Comparison of ENCODE assay signal across 14 cellular contexts in the genomic region with DNA sequence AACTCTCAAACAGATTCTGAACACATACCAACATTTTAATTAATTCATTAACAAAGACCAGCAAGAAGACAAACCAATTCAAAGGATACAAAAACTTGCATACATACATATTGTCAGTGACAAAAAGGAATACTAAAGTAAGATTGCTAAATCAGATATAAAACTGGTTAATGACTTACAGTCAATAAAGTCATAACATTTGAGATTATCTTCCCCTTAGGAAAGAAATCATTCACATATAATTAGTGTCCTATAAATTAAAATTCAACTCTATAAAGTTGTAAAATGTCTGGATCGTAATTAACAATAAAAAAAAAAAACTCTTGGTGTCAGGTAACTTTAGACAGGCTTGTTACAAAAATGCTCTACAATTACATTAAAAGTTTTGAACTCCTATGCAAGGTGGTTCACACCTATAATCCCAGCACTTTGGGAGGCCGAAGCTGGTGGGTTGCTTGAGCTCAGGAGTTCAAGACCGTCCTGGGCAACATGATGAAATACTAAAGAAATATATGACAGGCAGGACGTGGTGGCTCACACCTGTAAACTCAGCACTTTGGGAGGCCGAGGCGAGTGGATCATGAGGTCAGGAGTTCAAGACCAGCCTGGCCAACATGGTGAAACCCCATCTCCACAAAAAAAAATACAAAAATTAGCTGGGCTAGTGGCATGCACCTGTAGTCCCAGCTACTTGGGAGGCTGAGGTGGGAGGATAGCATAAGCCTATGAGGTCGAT. TPM values are rescaled to one million over a fixed set of nuclear protein-coding genes. Genes with fewer than 3 reads are reported as not detected.
DNase-seq lines count a peak whose midpoint lies in the region; ATAC-seq, FAIRE-seq and TF ChIP-seq lines count a peak whose summit lies in the region.
"Had no signal": no experiment of that assay in that cellular context is flagged by ENCODE, and none has a peak within 500 bp of the region (broad histone marks: within the 10 kb centered on the region; RNA-seq: fewer than 3 reads in every experiment).

No MANE protein-coding gene starts in this region.

- no peak overlapping the region for H2BK15ac ChIP-seq in neuronal stem cell (ENCODE audit: low read length)

- no peak overlapping the region for H2BK12ac ChIP-seq in neuronal stem cell (ENCODE audit: low read length)

- CTCF ChIA-PET in RWPE1 (lab: Yijun Ruan, JAX) = interaction anchor here (0.6 to 0.8 kb wide), 2 partner anchors 64 to 111 kb away, joined by 3 read pairs; no protein-coding TSS in a partner anchor

- TF ChIP-seq CTCF in endodermal cell (conservative IDR thresholded peaks at IDR 0.05) (no peak), RWPE1 (conservative IDR thresholded peaks at IDR 0.05; ENCODE audit: low read depth) (no peak)

- no peaks in the 10 kb centered on the region for H3K9me2 ChIP-seq in Karpas-422 (replicated peaks; ENCODE audit: insufficient read depth, low read length)

- no peak overlapping the region for H4K8ac ChIP-seq in neuronal stem cell (ENCODE audit: low read depth, low read length)

- H3K4ac ChIP-seq in neuronal stem cell (ENCODE audit: low read length) = no peak overlapping the region

- no peak overlapping the region for H2BK5ac ChIP-seq in neuronal stem cell (ENCODE audit: low read length)

- H3K9me3 ChIP-seq in endodermal cell (ENCODE audit: control insufficient read depth, low read length) = no peaks in the 10 kb centered on the region
- H3K9me3 ChIP-seq in neuronal stem cell (replicated peaks in 1 of 2; ENCODE audit: control insufficient read depth in 2 of 2, insufficient read depth in 1 of 2, low read depth in 1 of 2, low read length in 2 of 2) = no peaks in the 10 kb centered on the region
- H3K9me3 ChIP-seq in Karpas-422 (ENCODE audit: low read length) = no peaks in the 10 kb centered on the region

- FAIRE-seq in G401.6 (lab: Jason Lieb, UNC) (peak; percentile 55), RCC 7860 (lab: Jason Lieb, UNC) (peak; percentile 5)
- FAIRE-seq: HepG2 had no signal

- no peak overlapping the region for H4K91ac ChIP-seq in neuronal stem cell (ENCODE audit: low read depth, low read length, poor library complexity)

- H3K4me3 Mint-ChIP-seq in endodermal cell = no peak overlapping the region

- WGBS in endodermal cell (ENCODE audit: insufficient coverage in 1 of 2, insufficient read length in 1 of 2), 2 experiments = 93 to 97% methylated on average over 3 to 6 of the region's 7 CpGs
- WGBS in neuronal stem cell (ENCODE audit: extremely low coverage in 2 of 2, insufficient read length in 2 of 2, insufficient replicate concordance in 1 of 2), 2 donors = no CpG with 5 or more reads among the region's 7 CpGs

- no peak overlapping the region for H3K14ac ChIP-seq in neuronal stem cell (ENCODE audit: low read length)

- no peak overlapping the region for H2BK120ac ChIP-seq in neuronal stem cell (ENCODE audit: low read depth, low read length)

- no peak overlapping the region for H3K18ac ChIP-seq in neuronal stem cell (ENCODE audit: low read length)

- no peaks in the 10 kb centered on the region for H3K27me3 Mint-ChIP-seq in endodermal cell (ENCODE audit: insufficient read depth)

- peaks cover 18% of the 10 kb centered on the region for H3K4me1 ChIP-seq in endodermal cell (ENCODE audit: control insufficient read depth, insufficient read depth, low read length)
- peaks cover 5 to 10% of the 10 kb centered on the region in 2 donors for H3K4me1 ChIP-seq in neuronal stem cell (ENCODE audit: control insufficient read depth in 2 of 2, insufficient read depth in 1 of 2, low read depth in 1 of 2, low read length in 2 of 2)
- H3K4me1 ChIP-seq in Karpas-422 (ENCODE audit: low read length) = peaks cover 4% of the 10 kb centered on the region

- POLR2A ChIA-PET in RWPE1 (lab: Yijun Ruan, JAX; ENCODE audit: low non-redundant PET) = no interaction called here

- DNase-seq in RCC 7860 (ENCODE audit: low spot score) = no peak
- DNase-seq in endodermal cell = no peak
- no peak for DNase-seq in neuronal stem cell (ENCODE audit: low spot score)
- no peak for DNase-seq in T-helper 2 cell
- no peak for DNase-seq in Karpas-422
- no peak for DNase-seq in RWPE1 (ENCODE audit: low spot score)
- DNase-seq: AML-193, Kasumi-1, NCI-H1930, NCI-H2171, SIG-M5 had no signal

- H3K79me2 ChIP-seq in Karpas-422 (ENCODE audit: low read length) = no peaks in the 10 kb centered on the region

- H3K36me3 Mint-ChIP-seq in endodermal cell (ENCODE audit: low read depth) = no peaks in the 10 kb centered on the region

- no peaks in the 10 kb centered on the region for H3K27me3 ChIP-seq in endodermal cell (ENCODE audit: control insufficient read depth, insufficient read depth, low read length, poor library complexity, severe bottlenecking)
- H3K27me3 ChIP-seq in neuronal stem cell (ENCODE audit: control insufficient read depth in 3 of 3, insufficient read depth in 3 of 3, low read depth in 1 of 3, low read length in 3 of 3) = peaks cover 0 to 13% (median 0%) of the 10 kb centered on the region in 3 experiments
- H3K27me3 ChIP-seq in Karpas-422 (ENCODE audit: low read length) = no peaks in the 10 kb centered on the region

- no peak overlapping the region for H3K4me2 ChIP-seq in neuronal stem cell (ENCODE audit: insufficient read depth, low read length, poor library complexity, severe bottlenecking)
- no peak overlapping the region for H3K4me2 ChIP-seq in Karpas-422 (ENCODE audit: low read depth, low read length, poor library complexity, severe bottlenecking)

- H3K4me1 Mint-ChIP-seq in endodermal cell = peaks cover 32% of the 10 kb centered on the region

- no peak overlapping the region for H2AFZ ChIP-seq in neuronal stem cell (ENCODE audit: low read length)
- no peak overlapping the region for H2AFZ ChIP-seq in Karpas-422 (ENCODE audit: low read length)

- ATAC-seq in GM18867 (IDR thresholded peaks at IDR 0.05; ENCODE audit: unreplicated experiment) = no peak
- ATAC-seq: HepG2 had no signal

- H3K27ac ChIP-seq in endodermal cell (ENCODE audit: low read depth, low read length) (no peak overlapping the region), neuronal stem cell (replicated peaks; ENCODE audit: low read length) (no peak overlapping the region), Karpas-422 (ENCODE audit: low read length) (no peak overlapping the region), RWPE1 (no peak overlapping the region)

- peak overlapping the region; percentile 46 for H2AK5ac ChIP-seq in neuronal stem cell (ENCODE audit: low read depth, low read length)

- H3K9ac ChIP-seq in endodermal cell (ENCODE audit: extremely low read depth, low read length, poor library complexity, severe bottlenecking) = no peak overlapping the region
- H3K9ac ChIP-seq in neuronal stem cell (ENCODE audit: low read depth, low read length, poor library complexity) = no peak overlapping the region
- H3K9ac ChIP-seq in Karpas-422 (ENCODE audit: low read length) = no peak overlapping the region

- no peaks in the 10 kb centered on the region for H3K9me3 Mint-ChIP-seq in endodermal cell

- no peak overlapping the region for H3K23ac ChIP-seq in neuronal stem cell (ENCODE audit: low read depth, low read length, poor library complexity)

- no peaks in the 10 kb centered on the region for H3K79me1 ChIP-seq in neuronal stem cell (ENCODE audit: low read depth, low read length)

- H4K20me1 ChIP-seq in Karpas-422 (ENCODE audit: insufficient read depth, low read depth, low read length) = no peaks in the 10 kb centered on the region

- no peak overlapping the region for H3K4me3 ChIP-seq in endodermal cell (ENCODE audit: low read length)
- H3K4me3 ChIP-seq in neuronal stem cell (ENCODE audit: low read length in 2 of 2) = no peak overlapping the region
- H3K4me3 ChIP-seq in Karpas-422 (ENCODE audit: low read length) = no peak overlapping the region

- H3K27ac Mint-ChIP-seq in endodermal cell = peak overlapping the region; percentile 93

- H3K36me3 ChIP-seq in endodermal cell (ENCODE audit: control insufficient read depth, insufficient read depth, low read length) (no peaks in the 10 kb centered on the region), neuronal stem cell (replicated peaks in 1 of 2; ENCODE audit: control insufficient read depth in 2 of 2, insufficient read depth in 2 of 2, low read length in 2 of 2) (no peaks in the 10 kb centered on the region), Karpas-422 (ENCODE audit: insufficient read depth, low read length) (no peaks in the 10 kb centered on the region)

RNA-seq across cellular contexts. Expression of gene RAB3B, which starts 17.7 kb away (rescaled TPM):
- 10 to 100 TPM; 58.1 to 66.0 TPM for total RNA-seq in endodermal cell
- 14.6 TPM for polyA plus RNA-seq in endodermal cell (2013, experiment 1 of 2)
- polyA plus RNA-seq in endodermal cell (2013, experiment 2 of 2) = 16.6 TPM
- 8.5 TPM for polyA plus RNA-seq in neuronal stem cell (2013, experiment 1 of 2)
- 9.1 TPM for polyA plus RNA-seq in neuronal stem cell (2013, experiment 2 of 2)
- total RNA-seq in Karpas-422 (2014; rRNA removed; shearing (Covaris generic); ENCODE audit: low replicate concordance) = not detected in 2 replicates

RNA-seq across cellular contexts. Expression of gene KTI12, which starts 25.4 kb away (rescaled TPM):
- total RNA-seq in endodermal cell = 1 to 10 TPM; 7.3 to 9.2 TPM
- 5.7 TPM for polyA plus RNA-seq in endodermal cell (2013, experiment 1 of 2)
- polyA plus RNA-seq in endodermal cell (2013, experiment 2 of 2) = 5.3 TPM
- 4.9 TPM for polyA plus RNA-seq in neuronal stem cell (2013, experiment 1 of 2)
- 4.7 TPM for polyA plus RNA-seq in neuronal stem cell (2013, experiment 2 of 2)
- total RNA-seq in Karpas-422 (2014; rRNA removed; shearing (Covaris generic); ENCODE audit: low replicate concordance) = 22.1 and 26.7 TPM in 2 replicates

RNA-seq across cellular contexts. Expression of gene TXNDC12, which starts 46.7 kb away (rescaled TPM):
- 10 to 100 TPM; 77.2 to 99.6 TPM for total RNA-seq in endodermal cell
- polyA plus RNA-seq in endodermal cell (2013, experiment 1 of 2) = 74.0 TPM
- 65.5 TPM for polyA plus RNA-seq in endodermal cell (2013, experiment 2 of 2)
- polyA plus RNA-seq in neuronal stem cell (2013, experiment 1 of 2) = 130 TPM
- polyA plus RNA-seq in neuronal stem cell (2013, experiment 2 of 2) = 134 TPM
- total RNA-seq in Karpas-422 (2014; rRNA removed; shearing (Covaris generic); ENCODE audit: low replicate concordance) = 39.2 and 44.2 TPM in 2 replicates

RNA-seq across cellular contexts. Expression of gene BTF3L4, which starts 47.9 kb away (rescaled TPM):
- 10 to 100 TPM; 77.6 to 95.1 TPM for total RNA-seq in endodermal cell
- polyA plus RNA-seq in endodermal cell (2013, experiment 1 of 2) = 125 TPM
- polyA plus RNA-seq in endodermal cell (2013, experiment 2 of 2) = 113 TPM
- 129 TPM for polyA plus RNA-seq in neuronal stem cell (2013, experiment 1 of 2)
- polyA plus RNA-seq in neuronal stem cell (2013, experiment 2 of 2) = 132 TPM
- 42.6 and 78.8 TPM in 2 replicates for total RNA-seq in Karpas-422 (2014; rRNA removed; shearing (Covaris generic); ENCODE audit: low replicate concordance)

Comparison
In these comparisons a context has a peak if more than half of its experiments do, and no peak if none do; other contexts are left out.
1. RNA of gene RAB3B, which starts 17.7 kb away (total RNA-seq): 58.1 to 66.0 TPM in endodermal cell; not detected in Karpas-422; every median in the first group is over 10 times any median in the second.